In the genomic region with DNA sequence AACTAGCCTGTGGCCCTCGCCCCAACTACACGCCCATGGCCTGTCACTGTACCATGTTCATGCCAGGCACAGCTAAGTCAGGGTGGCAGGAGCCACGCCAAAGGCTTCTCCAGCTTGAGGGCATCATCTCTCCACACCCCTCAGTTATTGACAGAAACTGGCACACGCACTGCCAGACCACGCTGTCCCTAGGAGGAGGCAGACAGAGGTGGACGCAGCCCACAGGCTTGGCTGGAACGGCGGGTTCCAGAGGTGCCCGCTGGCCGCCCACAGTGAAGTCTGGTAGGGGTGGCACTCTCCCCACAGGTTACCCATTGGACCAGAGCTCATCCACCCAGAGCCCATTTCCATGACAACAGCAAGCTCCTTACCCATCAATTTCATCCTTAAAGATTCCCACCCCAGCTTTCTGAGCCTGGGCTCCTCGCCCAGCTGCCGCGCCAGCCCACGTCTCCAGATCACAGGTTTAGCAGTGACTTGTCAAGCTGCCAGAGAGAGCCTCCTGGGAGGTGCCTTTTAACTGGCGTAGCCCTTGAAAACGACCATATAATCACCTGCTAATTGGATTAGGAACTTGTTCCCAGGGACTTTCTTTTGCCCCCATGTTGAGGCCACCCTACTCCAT, we compare ENCODE assay signal across 20 cellular contexts. TPM values are rescaled to one million over a fixed set of nuclear protein-coding genes. Genes with fewer than 3 reads are reported as not detected.
DNase-seq lines count a peak whose midpoint lies in the region; TF ChIP-seq lines count a peak whose summit lies in the region.
"Had no signal": no experiment of that assay in that cellular context is flagged by ENCODE, and none has a peak within 500 bp of the region (broad histone marks: within the 10 kb centered on the region; RNA-seq: fewer than 3 reads in every experiment).

No MANE protein-coding gene starts in this region.

- peaks cover 0 to 3% (median 0%) of the 10 kb centered on the region in 45 donors for H3K27me3 ChIP-seq in dorsolateral prefrontal cortex
- peaks cover 15% of the 10 kb centered on the region for H3K27me3 ChIP-seq in hepatocyte
- H3K27me3 ChIP-seq: adrenal gland, colonic mucosa, right lobe of liver, thyroid gland had no signal

- H2AFZ ChIP-seq in hepatocyte: no peak overlapping the region

- H3K4me1 ChIP-seq in HEK293 (ENCODE audit: control insufficient read depth, insufficient read depth, low read length) (no peaks in the 10 kb centered on the region), hepatocyte (ENCODE audit: insufficient read depth) (no peaks in the 10 kb centered on the region)
- H3K4me1 ChIP-seq: adrenal gland, colonic mucosa, right lobe of liver, thyroid gland had no signal

- no peak overlapping the region for H3K27ac ChIP-seq in HEK293 (ENCODE audit: extremely low read depth, low read depth, low read length)
- peak overlapping the region in 48 of 59 donors; percentile 13 to 88 (median 64) for H3K27ac ChIP-seq in dorsolateral prefrontal cortex
- H3K27ac ChIP-seq in hepatocyte: no peak overlapping the region
- H3K27ac ChIP-seq: adrenal gland, colonic mucosa, esophagus muscularis mucosa, right lobe of liver, thyroid gland had no signal

- H3K36me3 ChIP-seq in HEK293 (ENCODE audit: control insufficient read depth in 2 of 2, insufficient read depth in 1 of 2, low read length in 2 of 2) (peaks cover 0 to 25% of the 10 kb centered on the region in 2 experiments; a peak in 1 of 3 replicates), hepatocyte (replicated peaks; ENCODE audit: insufficient read depth, low read depth) (no peaks in the 10 kb centered on the region)
- H3K36me3 ChIP-seq: adrenal gland, colonic mucosa, right lobe of liver, thyroid gland had no signal

- WGBS in hepatocyte (ENCODE audit: low lambda C conversion rate, missing lambda C conversion rate): 64% methylated on average over 16 of the region's 16 CpGs

- H3K9me2 ChIP-seq in hepatocyte (replicated peaks; ENCODE audit: insufficient read depth): no peaks in the 10 kb centered on the region

- no peaks in the 10 kb centered on the region for H3K79me2 ChIP-seq in hepatocyte

- peak; percentile 100 for DNase-seq in NCI-H524 (lab: John Stamatoyannopoulos, UW)
- peak in 7 of 10 donors; percentile 58 to 81 (median 71) for DNase-seq in dorsolateral prefrontal cortex
- peak; percentile 70 for DNase-seq in occipital lobe (lab: John Stamatoyannopoulos, UW)
- DNase-seq in HUDEP-2 (lab: John Stamatoyannopoulos, UW; ENCODE audit: unreplicated experiment in 76 of 76): no peak
- DNase-seq in NOMO-1 (lab: John Stamatoyannopoulos, UW; ENCODE audit: unreplicated experiment in 2 of 2): no peak
- DNase-seq in NCI-H1694 (lab: John Stamatoyannopoulos, UW): no peak
- DNase-seq in hepatocyte (ENCODE audit: low spot score): no peak
- DNase-seq: activated CD4-positive, alpha-beta memory T cell treated with anti-CD3 and anti-CD28 coated beads, Interleukin-2, amount 10 ng/mL, durations not matched to agents 7 days and 5 days; adrenal gland; colonic mucosa; naive B cell; NCI-H510A; right lobe of liver; stimulated activated CD4-positive, alpha-beta T cell treated with anti-CD3 and anti-CD28 coated beads, Interleukin-2, amount 100 ng/mL, for 48 hours; T1000; thyroid gland had no signal

- H3K4me3 ChIP-seq in HEK293 (ENCODE audit: low read depth, low read length): no peak overlapping the region
- no peak overlapping the region for H3K4me3 ChIP-seq in dorsolateral prefrontal cortex
- no peak overlapping the region for H3K4me3 ChIP-seq in hepatocyte
- H3K4me3 ChIP-seq: adrenal gland, colonic mucosa, esophagus muscularis mucosa, right lobe of liver, thyroid gland had no signal

- H3K4me2 ChIP-seq in hepatocyte: no peak overlapping the region

- intact Hi-C loops in dorsolateral prefrontal cortex (cut with DNase I): no loop called here

- no peaks in the 10 kb centered on the region for H3K9me3 ChIP-seq in HEK293 (ENCODE audit: control insufficient read depth, insufficient read depth, low read depth, low read length)
- no peaks in the 10 kb centered on the region for H3K9me3 ChIP-seq in hepatocyte (ENCODE audit: low read depth)
- H3K9me3 ChIP-seq: adrenal gland, colonic mucosa, esophagus muscularis mucosa, right lobe of liver, thyroid gland had no signal

- POLR2A ChIA-PET in HEK293 (lab: Yijun Ruan, JAX): interaction anchor here (0.6 kb wide), 1 partner anchor 49 kb away, joined by 6 read pairs; no protein-coding TSS in a partner anchor

- no peak for TF ChIP-seq CTCF in HEK293 (tag by site-specific recombination; IDR thresholded peaks at IDR 0.05)
- no peak for TF ChIP-seq CTCF in dorsolateral prefrontal cortex (IDR thresholded peaks at IDR 0.05 in 54 of 56, conservative IDR thresholded peaks at IDR 0.05 in 2 of 56; ENCODE audit: low read depth in 1 of 56, partially characterized antibody in 56 of 56)
- TF ChIP-seq CTCF in hepatocyte (IDR thresholded peaks at IDR 0.05; ENCODE audit: poor library complexity): no peak

- CTCF ChIA-PET in HEK293 (lab: Yijun Ruan, JAX): interaction anchor here (0.9 to 2.6 kb wide), 3 partner anchors 9 to 46 kb away, joined by 3 to 36 read pairs (median 3); no protein-coding TSS in a partner anchor

- no peaks in the 10 kb centered on the region for H4K20me1 ChIP-seq in hepatocyte (ENCODE audit: insufficient read depth, poor library complexity, severe bottlenecking)

TF ChIP-seq in HEK293, 187 proteins besides CTCF, POLR2A, EP300 and RAD21 (continues in another document):
- TF ChIP-seq FEZF1 (tag by site-specific recombination; IDR thresholded peaks at IDR 0.05) (0 out of 2 replicates have a peak, but pooled peaks have one; percentile 12), ZFHX2 (tag by site-specific recombination; conservative IDR thresholded peaks at IDR 0.05) (peak; percentile 8; the same call in 1 of the 2 replicates), ZFP37 (tag by site-specific recombination; IDR thresholded peaks at IDR 0.05) (no peak), ZBTB8A (tag by site-specific recombination; IDR thresholded peaks at IDR 0.05) (no peak; the same call in 1 of the 2 replicates), ZNF112 (tag by site-specific recombination; IDR thresholded peaks at IDR 0.05) (no peak), OSR2 (tag by site-specific recombination; IDR thresholded peaks at IDR 0.05) (no peak), ZNF10 (tag by site-specific recombination; IDR thresholded peaks at IDR 0.05) (no peak), ZBTB21 (tag by site-specific recombination; IDR thresholded peaks at IDR 0.05) (no peak), ZNF350 (tag by site-specific recombination; IDR thresholded peaks at IDR 0.05) (no peak), ZIC2 (tag by site-specific recombination; IDR thresholded peaks at IDR 0.05) (peak; percentile 29; the same call in 1 of the 2 replicates), ZNF561 (tag by site-specific recombination; IDR thresholded peaks at IDR 0.05; ENCODE audit: borderline replicate concordance) (no peak), ZNF426 (tag by site-specific recombination; IDR thresholded peaks at IDR 0.05) (no peak), ZNF302 (tag by site-specific recombination; IDR thresholded peaks at IDR 0.05; ENCODE audit: low read depth) (no peak), BCL11B (tag by site-specific recombination; IDR thresholded peaks at IDR 0.05; ENCODE audit: low read depth) (no peak), ZNF37A (tag by site-specific recombination; IDR thresholded peaks at IDR 0.05) (no peak), GLIS1 (tag by site-specific recombination; IDR thresholded peaks at IDR 0.05) (peak; percentile 89), ZNF473 (tag by site-specific recombination; IDR thresholded peaks at IDR 0.05) (no peak), ZNF629 (tag by site-specific recombination; IDR thresholded peaks at IDR 0.05) (no peak), ZNF23 (tag by site-specific recombination; IDR thresholded peaks at IDR 0.05; ENCODE audit: borderline replicate concordance) (no peak), ZNF174 (tag by site-specific recombination; IDR thresholded peaks at IDR 0.05) (no peak), ZNF354C (tag by site-specific recombination; IDR thresholded peaks at IDR 0.05; ENCODE audit: borderline replicate concordance, low read depth) (no peak), ZEB2 (tag by site-specific recombination; IDR thresholded peaks at IDR 0.05) (no peak), ZNF140 (tag by site-specific recombination; IDR thresholded peaks at IDR 0.05) (no peak), ZNF624 (tag by site-specific recombination; IDR thresholded peaks at IDR 0.05) (no peak)
- TF ChIP-seq, protein P1, sequence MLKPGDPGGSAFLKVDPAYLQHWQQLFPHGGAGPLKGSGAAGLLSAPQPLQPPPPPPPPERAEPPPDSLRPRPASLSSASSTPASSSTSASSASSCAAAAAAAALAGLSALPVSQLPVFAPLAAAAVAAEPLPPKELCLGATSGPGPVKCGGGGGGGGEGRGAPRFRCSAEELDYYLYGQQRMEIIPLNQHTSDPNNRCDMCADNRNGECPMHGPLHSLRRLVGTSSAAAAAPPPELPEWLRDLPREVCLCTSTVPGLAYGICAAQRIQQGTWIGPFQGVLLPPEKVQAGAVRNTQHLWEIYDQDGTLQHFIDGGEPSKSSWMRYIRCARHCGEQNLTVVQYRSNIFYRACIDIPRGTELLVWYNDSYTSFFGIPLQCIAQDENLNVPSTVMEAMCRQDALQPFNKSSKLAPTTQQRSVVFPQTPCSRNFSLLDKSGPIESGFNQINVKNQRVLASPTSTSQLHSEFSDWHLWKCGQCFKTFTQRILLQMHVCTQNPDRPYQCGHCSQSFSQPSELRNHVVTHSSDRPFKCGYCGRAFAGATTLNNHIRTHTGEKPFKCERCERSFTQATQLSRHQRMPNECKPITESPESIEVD (tag by site-specific recombination; IDR thresholded peaks at IDR 0.05): no peak
- TF ChIP-seq, protein P2, sequence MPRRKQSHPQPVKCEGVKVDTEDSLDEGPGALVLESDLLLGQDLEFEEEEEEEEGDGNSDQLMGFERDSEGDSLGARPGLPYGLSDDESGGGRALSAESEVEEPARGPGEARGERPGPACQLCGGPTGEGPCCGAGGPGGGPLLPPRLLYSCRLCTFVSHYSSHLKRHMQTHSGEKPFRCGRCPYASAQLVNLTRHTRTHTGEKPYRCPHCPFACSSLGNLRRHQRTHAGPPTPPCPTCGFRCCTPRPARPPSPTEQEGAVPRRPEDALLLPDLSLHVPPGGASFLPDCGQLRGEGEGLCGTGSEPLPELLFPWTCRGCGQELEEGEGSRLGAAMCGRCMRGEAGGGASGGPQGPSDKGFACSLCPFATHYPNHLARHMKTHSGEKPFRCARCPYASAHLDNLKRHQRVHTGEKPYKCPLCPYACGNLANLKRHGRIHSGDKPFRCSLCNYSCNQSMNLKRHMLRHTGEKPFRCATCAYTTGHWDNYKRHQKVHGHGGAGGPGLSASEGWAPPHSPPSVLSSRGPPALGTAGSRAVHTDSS (tag by site-specific recombination; IDR thresholded peaks at IDR 0.05): no peak

RNA-seq across cellular contexts. Expression of a gene that starts 27.9 kb away (rescaled TPM):
- 10 to 100 TPM; 10.9 to 46.6 (median 25.4) TPM for total RNA-seq in dorsolateral prefrontal cortex
- total RNA-seq in occipital lobe: 16.1 TPM
- not detected in 2 replicates for total RNA-seq in hepatocyte
- polyA plus RNA-seq in hepatocyte: not detected in 2 replicates
- total RNA-seq: activated CD4-positive, alpha-beta memory T cell treated with anti-CD3 and anti-CD28 coated beads, Interleukin-2, amount 10 ng/mL, durations not matched to agents 7 days and 5 days; adrenal gland; colonic mucosa; MCF 10A; thyroid gland had no signal
- polyA plus RNA-seq: BJ had no signal

RNA-seq across cellular contexts. Expression of a gene that starts 28.1 kb away (rescaled TPM):
- 10 to 100 TPM; 50.9 to 76.8 (median 64.0) TPM for total RNA-seq in dorsolateral prefrontal cortex
- 40.7 TPM for total RNA-seq in occipital lobe
- 42.3 and 47.7 TPM in 2 replicates for total RNA-seq in hepatocyte
- 58.0 and 62.8 TPM in 2 replicates for polyA plus RNA-seq in hepatocyte

Comparison
In these comparisons a context has a peak if more than half of its experiments do, and no peak if none do; other contexts are left out.
1. H3K27ac ChIP-seq: peak in dorsolateral prefrontal cortex (48 of 59); none in HEK293 (single experiment) and hepatocyte (single experiment).
2. DNase-seq: peak in NCI-H524 (2 of 2), dorsolateral prefrontal cortex (7 of 10) and occipital lobe (single experiment); none in HUDEP-2 (0 of 76), NOMO-1 (0 of 2), NCI-H1694 (single experiment) and hepatocyte (single experiment).
3. RNA of a gene that starts 27.9 kb away (total RNA-seq): 10.9 to 46.6 TPM in dorsolateral prefrontal cortex and 16.1 TPM in occipital lobe (single experiment); not detected in hepatocyte; every median in the first group is over 10 times any median in the second.